23 cellular contexts compared by ENCODE assay signal in genomic region chr6:78487401-78487800, GRCh38.
DNase-seq lines count a peak whose midpoint lies in the region; ATAC-seq and TF ChIP-seq lines count a peak whose summit lies in the region.
"Had no signal": no experiment of that assay in that cellular context is flagged by ENCODE, and none has a peak within 500 bp of the region (broad histone marks: within the 10 kb centered on the region; RNA-seq: fewer than 3 reads in every experiment).

No MANE protein-coding gene starts in this region.

- no peaks in the 10 kb centered on the region for H3K36me3 Mint-ChIP-seq in mesothelial cell of epicardium
- H3K36me3 Mint-ChIP-seq: activated CD4-positive, alpha-beta memory T cell treated with anti-CD3 and anti-CD28 coated beads for 36 hours; brain; stimulated activated memory B cell treated with anti-CD40 and anti-IgM and Interleukin-4, amounts not matched to agents 10 μg/mL and 1 μg/mL and 100 μg/mL, for 72 hours had no signal

- H3K27me3 ChIP-seq in GM23248 (replicated peaks; ENCODE audit: insufficient read depth), result no peaks in the 10 kb centered on the region
- no peaks in the 10 kb centered on the region for H3K27me3 ChIP-seq in colonic mucosa

- no peaks in the 10 kb centered on the region for H4K20me1 ChIP-seq in GM23248 (ENCODE audit: insufficient read depth)

- no peak overlapping the region for H3K27ac Mint-ChIP-seq in mesothelial cell of epicardium
- H3K27ac Mint-ChIP-seq: activated B cell treated with CpG ODN at 0.5 μM for 24 hours; activated CD4-positive, alpha-beta memory T cell treated with anti-CD3 and anti-CD28 coated beads for 36 hours; B cell; brain; stimulated activated memory B cell treated with anti-CD40 and anti-IgM and Interleukin-4, amounts not matched to agents 10 μg/mL and 1 μg/mL and 100 μg/mL, for 72 hours had no signal

- peak; percentile 71 for DNase-seq in GM23248
- DNase-seq in foreskin fibroblast, result peak; percentile 19 to 33
- no peak for DNase-seq in NOMO-1 treated with dmso at 0.1 percent for 144 hours (lab: John Stamatoyannopoulos, UW; ENCODE audit: unreplicated experiment)
- DNase-seq in colonic mucosa, result no peak
- DNase-seq in mesothelial cell of epicardium (ENCODE audit: low spot score in 2 of 2, unreplicated experiment in 2 of 2), result no peak
- DNase-seq: activated B cell treated with CpG ODN at 0.5 μM for 24 hours; activated CD4-positive, alpha-beta memory T cell treated with anti-CD3 and anti-CD28 coated beads for 36 hours; activated effector memory CD4-positive, alpha-beta T cell treated with anti-CD3 and anti-CD28 coated beads, Interleukin-2, amount 50 U/mL, for 16 hours; COR-L47; DMS79 treated with DMSO at 0.1 percent for 48 hours; hippocampal formation; lower lobe of right lung; NCI-H1105 treated with DMSO at 0.1 percent for 48 hours; NCI-H510A treated with DMSO at 0.1 percent for 48 hours; small intestine had no signal

- no peaks in the 10 kb centered on the region for H3K9me3 Mint-ChIP-seq in mesothelial cell of epicardium
- H3K9me3 Mint-ChIP-seq: activated CD4-positive, alpha-beta memory T cell treated with anti-CD3 and anti-CD28 coated beads for 36 hours; brain had no signal

- H3K4me1 Mint-ChIP-seq in mesothelial cell of epicardium, result no peaks in the 10 kb centered on the region
- H3K4me1 Mint-ChIP-seq: activated B cell treated with CpG ODN at 0.5 μM for 24 hours; B cell; stimulated activated memory B cell treated with anti-CD40 and anti-IgM and Interleukin-4, amounts not matched to agents 10 μg/mL and 1 μg/mL and 100 μg/mL, for 72 hours had no signal

- no peaks in the 10 kb centered on the region for H3K79me2 ChIP-seq in GM23248 (ENCODE audit: insufficient read depth)

- H3K9me3 ChIP-seq in GM23248 (ENCODE audit: low read depth) (no peaks in the 10 kb centered on the region), colonic mucosa (no peaks in the 10 kb centered on the region)
- H3K9me3 ChIP-seq: lower lobe of right lung, thoracic aorta had no signal

- peak overlapping the region; percentile 77 for H2AFZ ChIP-seq in GM23248

- H3K36me3 ChIP-seq in GM23248 (ENCODE audit: low read depth) (no peaks in the 10 kb centered on the region), colonic mucosa (no peaks in the 10 kb centered on the region)
- H3K36me3 ChIP-seq: lower lobe of right lung, thoracic aorta had no signal

- H3K9me2 ChIP-seq in GM23248 (ENCODE audit: insufficient read depth), result no peaks in the 10 kb centered on the region

- peak; percentile 71 for ATAC-seq in SK-N-SH treated with all-trans-retinoic acid at 6 μM for 48 hours
- ATAC-seq in HG02763 (IDR thresholded peaks at IDR 0.05; ENCODE audit: unreplicated experiment), result no peak
- ATAC-seq: lower lobe of right lung; stimulated activated memory B cell treated with anti-CD40 and anti-IgM and Interleukin-4, amounts not matched to agents 10 μg/mL and 1 μg/mL and 100 μg/mL, for 72 hours had no signal

- H3K4me1 ChIP-seq in GM23248 (ENCODE audit: insufficient read depth) (peaks cover 35% of the 10 kb centered on the region), colonic mucosa (no peaks in the 10 kb centered on the region)
- H3K4me1 ChIP-seq: lower lobe of right lung had no signal

- H3K9ac ChIP-seq in GM23248 (no peak overlapping the region), colonic mucosa (ENCODE audit: low read depth in 2 of 2, low read length in 2 of 2) (no peak overlapping the region)

- H3F3A ChIP-seq in GM23248 (ENCODE audit: insufficient read depth), result peaks cover 3% of the 10 kb centered on the region; the same call in 1 of the 2 replicates

- 0 to 11% methylated on average over 1 of the region's 1 CpG for WGBS in GM23248 (ENCODE audit: low coverage in 1 of 2, low lambda C conversion rate in 2 of 2, missing lambda C conversion rate in 2 of 2), 2 experiments

- H3K4me3 ChIP-seq in GM23248, result peak overlapping the region; percentile 25; the same call in 1 of the 2 replicates
- H3K4me3 ChIP-seq in foreskin fibroblast (ENCODE audit: low read depth in 1 of 2, low read length in 2 of 2), result no peak overlapping the region
- H3K4me3 ChIP-seq in colonic mucosa, result no peak overlapping the region
- H3K4me3 ChIP-seq: coronary artery, lower lobe of right lung, SK-N-MC, thoracic aorta had no signal

- H3K27me3 Mint-ChIP-seq in mesothelial cell of epicardium (ENCODE audit: low read depth), result peaks cover 3% of the 10 kb centered on the region
- H3K27me3 Mint-ChIP-seq: activated B cell treated with CpG ODN at 0.5 μM for 24 hours; activated CD4-positive, alpha-beta memory T cell treated with anti-CD3 and anti-CD28 coated beads for 36 hours; B cell; stimulated activated memory B cell treated with anti-CD40 and anti-IgM and Interleukin-4, amounts not matched to agents 10 μg/mL and 1 μg/mL and 100 μg/mL, for 72 hours had no signal

- intact Hi-C loops in colonic mucosa (cut with DNase I), result no loop called here

- in situ Hi-C loops in GM23248 (cut with MboI), result no loop called here

- H3K4me3 Mint-ChIP-seq in mesothelial cell of epicardium, result no peak overlapping the region
- H3K4me3 Mint-ChIP-seq: activated B cell treated with CpG ODN at 0.5 μM for 24 hours; activated CD4-positive, alpha-beta memory T cell treated with anti-CD3 and anti-CD28 coated beads for 36 hours; B cell; brain; stimulated activated memory B cell treated with anti-CD40 and anti-IgM and Interleukin-4, amounts not matched to agents 10 μg/mL and 1 μg/mL and 100 μg/mL, for 72 hours had no signal

- H3K27ac ChIP-seq in GM23248 (no peak overlapping the region), colonic mucosa (no peak overlapping the region)
- H3K27ac ChIP-seq: coronary artery, lower lobe of right lung, SK-N-MC, thoracic aorta had no signal

- peak overlapping the region; percentile 62 for H3K4me2 ChIP-seq in GM23248 (ENCODE audit: unreplicated experiment)

- TF ChIP-seq CTCF in foreskin fibroblast (IDR thresholded peaks at IDR 0.05; ENCODE audit: low read depth, low read length), result no peak
- no peak for TF ChIP-seq CTCF in colonic mucosa (IDR thresholded peaks at IDR 0.05)
- TF ChIP-seq CTCF in mesothelial cell of epicardium (IDR thresholded peaks at IDR 0.05; ENCODE audit: unreplicated experiment), result no peak

TF ChIP-seq in SK-N-SH treated with all-trans-retinoic acid at 6 μM for 48 hours, 23 proteins besides CTCF, POLR2A, EP300 and RAD21:
- TF ChIP-seq PATZ1 (CRISPR knock-in tag; IDR thresholded peaks at IDR 0.05; ENCODE audit: borderline replicate concordance) (no peak), CSDC2 (CRISPR knock-in tag; IDR thresholded peaks at IDR 0.05) (no peak), GLIS3 (CRISPR knock-in tag; IDR thresholded peaks at IDR 0.05) (no peak), ZFP30 (CRISPR knock-in tag; IDR thresholded peaks at IDR 0.05) (no peak)

Comparison
In these comparisons a context has a peak if more than half of its experiments do, and no peak if none do; other contexts are left out.
1. DNase-seq: peak in GM23248 (single experiment) and foreskin fibroblast (2 of 2); none in NOMO-1 treated with dmso at 0.1 percent for 144 hours (single experiment), colonic mucosa (single experiment) and mesothelial cell of epicardium (0 of 2).